Comparison of ENCODE assay signal across 12 cellular contexts in genomic region chr19:939922-940321, GRCh38. TPM values are rescaled to one million over a fixed set of nuclear protein-coding genes. Genes with fewer than 3 reads are reported as not detected.
DNase-seq lines count a peak whose midpoint lies in the region; ATAC-seq and TF ChIP-seq lines count a peak whose summit lies in the region.
"Had no signal": no experiment of that assay in that cellular context is flagged by ENCODE, and none has a peak within 500 bp of the region (broad histone marks: within the 10 kb centered on the region; RNA-seq: fewer than 3 reads in every experiment).

No MANE protein-coding gene starts in this region.

- DNase-seq in activated CD4-positive, alpha-beta T cell treated with anti-CD3 and anti-CD28 coated beads for 36 hours = no peak
- no peak for DNase-seq in activated CD4-positive, alpha-beta T cell treated with anti-CD3 and anti-CD28 coated beads for 48 hours
- DNase-seq in glutamatergic neuron (no peak), GM19240 (ENCODE audit: insufficient read length, low spot score) (no peak), NCI-H82 treated with DMSO at 0.1 percent for 48 hours (lab: John Stamatoyannopoulos, UW; ENCODE audit: unreplicated experiment) (no peak)
- DNase-seq in stimulated activated effector memory CD8-positive, alpha-beta T cell treated with anti-CD3 and anti-CD28 coated beads, Interleukin-12 subunit alpha, Interleukin-12 subunit beta, amount 100 ng/mL, for 72 hours (ENCODE audit: low spot score in 2 of 2) = no peak
- DNase-seq: NCI-H187 had no signal

- intact Hi-C loops in activated CD4-positive, alpha-beta T cell treated with anti-CD3 and anti-CD28 coated beads for 36 hours (cut with DNase I, micrococcal nuclease) = loop anchor here in 1 of 2 experiments (2.0 kb wide), 1 partner anchor 17 kb away; no protein-coding TSS in a partner anchor

- peaks cover 5% of the 10 kb centered on the region for H3K36me3 Mint-ChIP-seq in activated CD4-positive, alpha-beta T cell treated with anti-CD3 and anti-CD28 coated beads for 36 hours (ENCODE audit: low read depth)
- peaks cover 10% of the 10 kb centered on the region for H3K36me3 Mint-ChIP-seq in glutamatergic neuron (ENCODE audit: unreplicated experiment)
- H3K36me3 Mint-ChIP-seq in stimulated activated effector memory CD8-positive, alpha-beta T cell treated with anti-CD3 and anti-CD28 coated beads, Interleukin-12 subunit alpha, Interleukin-12 subunit beta, amount 100 ng/mL, for 72 hours = peaks cover 36% of the 10 kb centered on the region

- CTCF ChIA-PET in activated CD4-positive, alpha-beta T cell treated with anti-CD3 and anti-CD28 coated beads for 36 hours (lab: Charles Lee) = no interaction called here

- no peaks in the 10 kb centered on the region for H3K9me3 Mint-ChIP-seq in activated CD4-positive, alpha-beta T cell treated with anti-CD3 and anti-CD28 coated beads for 36 hours (ENCODE audit: low read depth)
- peaks cover 9% of the 10 kb centered on the region for H3K9me3 Mint-ChIP-seq in glutamatergic neuron (ENCODE audit: unreplicated experiment)
- no peaks in the 10 kb centered on the region for H3K9me3 Mint-ChIP-seq in stimulated activated effector memory CD8-positive, alpha-beta T cell treated with anti-CD3 and anti-CD28 coated beads, Interleukin-12 subunit alpha, Interleukin-12 subunit beta, amount 100 ng/mL, for 72 hours

- ATAC-seq in activated CD4-positive, alpha-beta T cell treated with anti-CD3 and anti-CD28 coated beads for 36 hours = no peak
- no peak for ATAC-seq in stimulated activated effector memory CD8-positive, alpha-beta T cell treated with anti-CD3 and anti-CD28 coated beads, Interleukin-12 subunit alpha, Interleukin-12 subunit beta, amount 100 ng/mL, for 72 hours
- no peak for ATAC-seq in HG03097 (IDR thresholded peaks at IDR 0.05; ENCODE audit: low FRiP score, unreplicated experiment)

- POLR2A ChIA-PET in activated CD4-positive, alpha-beta T cell treated with anti-CD3 and anti-CD28 coated beads for 36 hours (lab: Charles Lee) = no interaction called here

- peak overlapping the region; percentile 68 for H3K27ac Mint-ChIP-seq in activated CD4-positive, alpha-beta T cell treated with anti-CD3 and anti-CD28 coated beads for 36 hours
- peak overlapping the region; percentile 94 for H3K27ac Mint-ChIP-seq in glutamatergic neuron (ENCODE audit: unreplicated experiment)
- peak overlapping the region; percentile 63 for H3K27ac Mint-ChIP-seq in stimulated activated effector memory CD8-positive, alpha-beta T cell treated with anti-CD3 and anti-CD28 coated beads, Interleukin-12 subunit alpha, Interleukin-12 subunit beta, amount 100 ng/mL, for 72 hours

- no peaks in the 10 kb centered on the region for H3K27me3 Mint-ChIP-seq in activated CD4-positive, alpha-beta T cell treated with anti-CD3 and anti-CD28 coated beads for 36 hours
- peaks cover 14% of the 10 kb centered on the region for H3K27me3 Mint-ChIP-seq in glutamatergic neuron (ENCODE audit: unreplicated experiment)

- TF ChIP-seq CTCF in VCaP (conservative IDR thresholded peaks at IDR 0.05) = no peak
- TF ChIP-seq CTCF in glutamatergic neuron (IDR thresholded peaks at IDR 0.05; ENCODE audit: partially characterized antibody, unreplicated experiment) = no peak

- H3K4me3 Mint-ChIP-seq in activated CD4-positive, alpha-beta T cell treated with anti-CD3 and anti-CD28 coated beads for 36 hours = peak overlapping the region; percentile 61
- H3K4me3 Mint-ChIP-seq in glutamatergic neuron (ENCODE audit: unreplicated experiment) = peak overlapping the region; percentile 64
- H3K4me3 Mint-ChIP-seq in stimulated activated effector memory CD8-positive, alpha-beta T cell treated with anti-CD3 and anti-CD28 coated beads, Interleukin-12 subunit alpha, Interleukin-12 subunit beta, amount 100 ng/mL, for 72 hours = peak overlapping the region; percentile 69

- H3K27ac ChIP-seq in VCaP = peak overlapping the region; percentile 92

- peaks cover 26% of the 10 kb centered on the region for H3K4me1 Mint-ChIP-seq in activated CD4-positive, alpha-beta T cell treated with anti-CD3 and anti-CD28 coated beads for 36 hours
- peaks cover 16% of the 10 kb centered on the region for H3K4me1 Mint-ChIP-seq in glutamatergic neuron (ENCODE audit: low read depth, unreplicated experiment)
- H3K4me1 Mint-ChIP-seq in stimulated activated effector memory CD8-positive, alpha-beta T cell treated with anti-CD3 and anti-CD28 coated beads, Interleukin-12 subunit alpha, Interleukin-12 subunit beta, amount 100 ng/mL, for 72 hours = peaks cover 35% of the 10 kb centered on the region

RNA-seq across cellular contexts. Expression of gene ARID3A, which starts 14.1 kb away (rescaled TPM):
- total RNA-seq in activated CD4-positive, alpha-beta T cell treated with anti-CD3 and anti-CD28 coated beads for 36 hours = 10 to 100 TPM; 25.1 to 36.0 TPM
- total RNA-seq in glutamatergic neuron (ENCODE audit: unreplicated experiment) = 148 TPM

RNA-seq across cellular contexts. Expression of gene KISS1R, which starts 22.8 kb away (rescaled TPM):
- 10 to 100 TPM; 14.3 to 18.4 TPM for total RNA-seq in activated CD4-positive, alpha-beta T cell treated with anti-CD3 and anti-CD28 coated beads for 36 hours
- not detected for total RNA-seq in glutamatergic neuron (ENCODE audit: unreplicated experiment)
- total RNA-seq: tibial nerve had no signal

RNA-seq across cellular contexts. Expression of gene R3HDM4, which starts 26.9 kb away (rescaled TPM):
- 10 to 100 TPM; 73.7 to 83.3 TPM for total RNA-seq in activated CD4-positive, alpha-beta T cell treated with anti-CD3 and anti-CD28 coated beads for 36 hours
- total RNA-seq in glutamatergic neuron (ENCODE audit: unreplicated experiment) = 61.9 TPM

RNA-seq across cellular contexts. Expression of gene WDR18, which starts 44.2 kb away (rescaled TPM):
- total RNA-seq in activated CD4-positive, alpha-beta T cell treated with anti-CD3 and anti-CD28 coated beads for 36 hours = 10 to 100 TPM; 71.6 to 87.8 TPM
- total RNA-seq in glutamatergic neuron (ENCODE audit: unreplicated experiment) = 52.1 TPM

RNA-seq across cellular contexts. Expression of gene RNU6-9, which starts 46.6 kb away (rescaled TPM):
- not detected for total RNA-seq in activated CD4-positive, alpha-beta T cell treated with anti-CD3 and anti-CD28 coated beads for 36 hours
- not detected for total RNA-seq in glutamatergic neuron (ENCODE audit: unreplicated experiment)
- total RNA-seq: frontal cortex, mononuclear cell, tibial nerve had no signal

Comparison
In these comparisons a context has a peak if more than half of its experiments do, and no peak if none do; other contexts are left out.
1. RNA of gene KISS1R, which starts 22.8 kb away (total RNA-seq): 14.3 to 18.4 TPM in activated CD4-positive, alpha-beta T cell treated with anti-CD3 and anti-CD28 coated beads for 36 hours; not detected in glutamatergic neuron (single experiment); every median in the first group is over 10 times any median in the second.
2. Peak in every context shown above with its lines, with median percentiles within 50 percentile points of each other: H3K27ac Mint-ChIP-seq and H3K4me3 Mint-ChIP-seq.